In the genomic region with DNA sequence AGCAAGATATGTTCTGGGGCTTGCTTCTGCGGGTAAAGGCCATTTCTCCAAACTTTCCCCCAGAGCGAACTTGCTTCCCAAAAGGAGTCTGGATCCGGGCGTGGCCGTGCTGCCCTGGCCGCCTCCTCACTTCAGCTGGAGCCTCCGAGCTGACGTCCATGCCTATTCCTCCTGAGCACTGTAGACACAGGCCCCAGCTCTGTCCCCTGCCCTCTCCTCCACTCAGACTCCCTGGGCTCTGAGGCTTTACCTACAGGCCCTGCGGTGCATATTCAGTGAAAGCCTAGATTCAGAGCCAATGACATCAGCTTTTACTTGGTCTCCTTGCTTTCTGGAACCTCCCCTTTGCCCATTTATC, we compare ENCODE assay signal across 26 cellular contexts. TPM values are rescaled to one million over a fixed set of nuclear protein-coding genes. Genes with fewer than 3 reads are reported as not detected.
A peak's percentile ranks its signal among the peaks of the same experiment; 100 is the strongest.
DNase-seq lines count a peak whose midpoint lies in the region; ATAC-seq, FAIRE-seq and TF ChIP-seq lines count a peak whose summit lies in the region.
"Had no signal": no experiment of that assay in that cellular context is flagged by ENCODE, and none has a peak within 500 bp of the region (broad histone marks: within the 10 kb centered on the region; RNA-seq: fewer than 3 reads in every experiment).

No MANE protein-coding gene starts in this region.

- TF ChIP-seq RAD21 in A549 (conservative IDR thresholded peaks at IDR 0.05 in 1 of 2, IDR thresholded peaks at IDR 0.05 in 1 of 2), result no peak

- H3K36me3 ChIP-seq in heart right ventricle (no peaks in the 10 kb centered on the region), mucosa of descending colon (ENCODE audit: low read depth) (no peaks in the 10 kb centered on the region), OCI-LY7 (ENCODE audit: insufficient read depth, low read length) (no peaks in the 10 kb centered on the region)
- H3K36me3 ChIP-seq: neutrophil had no signal

- no peaks in the 10 kb centered on the region for H3K27me3 ChIP-seq in heart right ventricle
- no peaks in the 10 kb centered on the region for H3K27me3 ChIP-seq in CD4-positive, alpha-beta T cell (ENCODE audit: control insufficient read depth, insufficient read depth, low read length)

- POLR2A ChIA-PET in A549 (lab: Yijun Ruan, JAX), result no interaction called here
- POLR2A ChIA-PET in MCF 10A (lab: Yijun Ruan, JAX), result interaction anchor here (0.8 to 5.3 kb wide), 7 partner anchors 10 to 692 kb away, joined by 3 to 49 read pairs (median 4); a partner anchor contains a TSS
- POLR2A ChIA-PET in CD4-positive, alpha-beta T cell (lab: Charles Lee), result no interaction called here
- POLR2A ChIA-PET in OCI-LY7 (lab: Charles Lee), result no interaction called here

- H3K4me2 ChIP-seq in A549, result peak overlapping the region; percentile 13; the same call in 1 of the 3 replicates
- H3K4me2 ChIP-seq in OCI-LY7 (ENCODE audit: low read length), result no peak overlapping the region
- H3K4me2 ChIP-seq: KMS-11 had no signal

- 81% methylated on average over 9 of the region's 9 CpGs for WGBS in A549 (ENCODE audit: missing lambda C conversion rate)
- WGBS in heart right ventricle, 2 donors, result 83 to 85% methylated on average over 9 of the region's 9 CpGs

- H3K79me2 ChIP-seq in OCI-LY7 (ENCODE audit: insufficient read depth, low read depth, low read length), result no peaks in the 10 kb centered on the region

- H3K27ac ChIP-seq in A549 (peak overlapping the region in 1 of 2 experiments; percentile 48; a peak in 3 of 6 replicates), heart right ventricle (peak overlapping the region in 8 of 10 donors; percentile 22 to 73 (median 44)), OCI-LY7 (ENCODE audit: low read depth, low read length, poor library complexity, severe bottlenecking) (no peak overlapping the region)
- H3K27ac ChIP-seq in CD4-positive, alpha-beta T cell (ENCODE audit: low read depth, low read length), result no peak overlapping the region
- H3K27ac ChIP-seq: KMS-11, neutrophil had no signal

- H3K9me3 ChIP-seq in A549 (no peaks in the 10 kb centered on the region), heart right ventricle (no peaks in the 10 kb centered on the region), mucosa of descending colon (no peaks in the 10 kb centered on the region), OCI-LY7 (ENCODE audit: low read length) (no peaks in the 10 kb centered on the region)
- no peaks in the 10 kb centered on the region for H3K9me3 ChIP-seq in CD4-positive, alpha-beta T cell (ENCODE audit: control insufficient read depth, low read length)
- H3K9me3 ChIP-seq: neutrophil had no signal

- peaks cover 6% of the 10 kb centered on the region for H3K36me3 Mint-ChIP-seq in MCF 10A (ENCODE audit: insufficient read depth, unreplicated experiment)
- H3K36me3 Mint-ChIP-seq in CD4-positive, alpha-beta T cell (ENCODE audit: low read depth), result no peaks in the 10 kb centered on the region
- H3K36me3 Mint-ChIP-seq: activated CD8-positive, alpha-beta memory T cell treated with anti-CD3 and anti-CD28 coated beads, Interleukin-2, amount 10 ng/mL, durations not matched to agents 7 days and 5 days; activated naive CD4-positive, alpha-beta T cell treated with anti-CD3 and anti-CD28 coated beads, Interleukin-2, amount 50 U/mL, for 72 hours had no signal

- CTCF ChIA-PET in A549 (lab: Yijun Ruan, JAX), result interaction anchor here (0.6 to 3.7 kb wide), 4 partner anchors 24 to 60 kb away, joined by 3 to 13 read pairs (median 4); no protein-coding TSS in a partner anchor
- CTCF ChIA-PET in MCF 10A (lab: Yijun Ruan, JAX), result interaction anchor here (0.8 to 1.1 kb wide), 3 partner anchors 24 to 116 kb away, joined by 3 to 5 read pairs (median 3); no protein-coding TSS in a partner anchor
- CTCF ChIA-PET in CD4-positive, alpha-beta T cell (lab: Charles Lee), result no interaction called here
- CTCF ChIA-PET in OCI-LY7 (lab: Charles Lee; ENCODE audit: unreplicated experiment), result no interaction called here

- no peaks in the 10 kb centered on the region for H3K9me3 Mint-ChIP-seq in MCF 10A (ENCODE audit: unreplicated experiment)
- no peaks in the 10 kb centered on the region for H3K9me3 Mint-ChIP-seq in CD4-positive, alpha-beta T cell
- H3K9me3 Mint-ChIP-seq: activated naive CD4-positive, alpha-beta T cell treated with anti-CD3 and anti-CD28 coated beads, Interleukin-2, amount 50 U/mL, for 72 hours; activated T-helper 1 cell treated with anti-CD3 and anti-CD28 coated beads, Interleukin-12 subunit alpha, Interleukin-12 subunit beta, Interleukin-2, Interleukin-4 antibody, amounts not matched to agents 30 ng/mL and 10 ng/mL and 1 ng/mL, durations not matched to agents 14 hours and 24 hours and 36 hours; HFFc6; stimulated activated naive CD8-positive, alpha-beta T cell treated with anti-CD3 and anti-CD28 coated beads, Interleukin-15, amount 100 ng/mL, for 72 hours had no signal

- no TSS peak for BruUV-seq in MCF 10A (replicated peaks; lab: Mats Ljungman, UMichigan)
- no TSS peak for BruUV-seq in OCI-LY7 (replicated peaks; lab: Mats Ljungman, UMichigan)

- no peak for FAIRE-seq in A549 (lab: Jason Lieb, UNC)
- no peak for FAIRE-seq in RCC 7860 (lab: Jason Lieb, UNC)
- FAIRE-seq: A204.1, colon, GM12892 had no signal

- DNase-seq in A549 (ENCODE audit: low read depth in 1 of 2, low spot score in 1 of 2), result no peak
- DNase-seq in MCF 10A (ENCODE audit: unreplicated experiment), result no peak
- DNase-seq in heart right ventricle, result no peak
- no peak for DNase-seq in mucosa of descending colon
- DNase-seq in CD4-positive, alpha-beta T cell, result no peak
- DNase-seq in OCI-LY7 (ENCODE audit: low spot score), result no peak
- DNase-seq in RCC 7860 (ENCODE audit: low spot score), result no peak
- DNase-seq: activated CD4-positive, alpha-beta T cell treated with anti-CD3 and anti-CD28 coated beads for 48 hours; activated CD8-positive, alpha-beta memory T cell treated with anti-CD3 and anti-CD28 coated beads, Interleukin-2, amount 10 ng/mL, durations not matched to agents 7 days and 5 days; C1 segment of cervical spinal cord; Calu3; head of caudate nucleus; HFFc6; NCI-H1930; NCI-H226; stimulated activated naive CD8-positive, alpha-beta T cell treated with anti-CD3 and anti-CD28 coated beads, Interleukin-15, amount 100 ng/mL, for 72 hours; T-helper 17 cell had no signal

- TF ChIP-seq CTCF in A549 (IDR thresholded peaks at IDR 0.05) (no peak), MCF 10A (IDR thresholded peaks at IDR 0.05; ENCODE audit: unreplicated experiment) (no peak), heart right ventricle (IDR thresholded peaks at IDR 0.05) (no peak), mucosa of descending colon (IDR thresholded peaks at IDR 0.05) (no peak), OCI-LY7 (conservative IDR thresholded peaks at IDR 0.05; ENCODE audit: low read length) (no peak)
- no peak for TF ChIP-seq CTCF in CD4-positive, alpha-beta T cell (IDR thresholded peaks at IDR 0.05)

- H3K9me2 ChIP-seq in OCI-LY7 (ENCODE audit: insufficient read depth, low read length), result no peaks in the 10 kb centered on the region

- no peak for TF ChIP-seq EP300 in A549 (IDR thresholded peaks at IDR 0.05)

- H3K27ac Mint-ChIP-seq in MCF 10A (ENCODE audit: low read depth, unreplicated experiment), result peak overlapping the region; percentile 81
- H3K27ac Mint-ChIP-seq in CD4-positive, alpha-beta T cell, result no peak overlapping the region
- H3K27ac Mint-ChIP-seq: activated CD8-positive, alpha-beta memory T cell treated with anti-CD3 and anti-CD28 coated beads, Interleukin-2, amount 10 ng/mL, durations not matched to agents 7 days and 5 days; activated naive CD4-positive, alpha-beta T cell treated with anti-CD3 and anti-CD28 coated beads, Interleukin-2, amount 50 U/mL, for 72 hours; activated T-helper 1 cell treated with anti-CD3 and anti-CD28 coated beads, Interleukin-12 subunit alpha, Interleukin-12 subunit beta, Interleukin-2, Interleukin-4 antibody, amounts not matched to agents 30 ng/mL and 10 ng/mL and 1 ng/mL, durations not matched to agents 14 hours and 24 hours and 36 hours; HFFc6; T-helper 17 cell had no signal

- no peak overlapping the region for H2AFZ ChIP-seq in OCI-LY7 (ENCODE audit: low read length)

- peak in 1 of 2 experiments; percentile 17; a peak in 3 of 6 replicates for ATAC-seq in A549
- peak in 6 of 8 donors; percentile 15 to 35 (median 28) for ATAC-seq in heart right ventricle
- ATAC-seq in mucosa of descending colon, result peak; percentile 17
- ATAC-seq in CD4-positive, alpha-beta T cell (ENCODE audit: poor library complexity), result no peak
- no peak for ATAC-seq in HG03175 (IDR thresholded peaks at IDR 0.05; ENCODE audit: unreplicated experiment)
- ATAC-seq: activated CD8-positive, alpha-beta memory T cell treated with anti-CD3 and anti-CD28 coated beads, Interleukin-2, amount 10 ng/mL, durations not matched to agents 7 days and 5 days; activated naive CD4-positive, alpha-beta T cell treated with anti-CD3 and anti-CD28 coated beads, Interleukin-2, amount 50 U/mL, for 72 hours; stimulated activated naive CD8-positive, alpha-beta T cell treated with anti-CD3 and anti-CD28 coated beads, Interleukin-15, amount 100 ng/mL, for 72 hours; T-helper 17 cell had no signal

- peaks cover 20% of the 10 kb centered on the region for H3K4me1 Mint-ChIP-seq in MCF 10A (ENCODE audit: insufficient read depth, unreplicated experiment)
- no peaks in the 10 kb centered on the region for H3K4me1 Mint-ChIP-seq in CD4-positive, alpha-beta T cell (ENCODE audit: low read depth)
- H3K4me1 Mint-ChIP-seq: activated CD8-positive, alpha-beta memory T cell treated with anti-CD3 and anti-CD28 coated beads, Interleukin-2, amount 10 ng/mL, durations not matched to agents 7 days and 5 days; T-helper 17 cell had no signal

- H3K4me3 ChIP-seq in A549, result no peak overlapping the region
- no peak overlapping the region for H3K4me3 ChIP-seq in heart right ventricle
- H3K4me3 ChIP-seq in mucosa of descending colon, result no peak overlapping the region
- H3K4me3 ChIP-seq in OCI-LY7 (ENCODE audit: low read depth, low read length, poor library complexity, severe bottlenecking), result no peak overlapping the region
- H3K4me3 ChIP-seq: SK-N-MC had no signal

- no peaks in the 10 kb centered on the region for H3K27me3 Mint-ChIP-seq in MCF 10A (ENCODE audit: insufficient read depth, unreplicated experiment)
- no peaks in the 10 kb centered on the region for H3K27me3 Mint-ChIP-seq in CD4-positive, alpha-beta T cell

- intact Hi-C loops in MCF 10A (cut with micrococcal nuclease) (no loop called here), heart right ventricle (cut with DNase I) (no loop called here), mucosa of descending colon (cut with DNase I, micrococcal nuclease) (no loop called here), OCI-LY7 (cut with micrococcal nuclease; ENCODE audit: unreplicated experiment) (no loop called here)
- intact Hi-C loops in CD4-positive, alpha-beta T cell (cut with DNase I, micrococcal nuclease), result no loop called here

- H3K4me1 ChIP-seq in A549 (peaks cover 30% of the 10 kb centered on the region), heart right ventricle (peaks cover 23 to 81% (median 47%) of the 10 kb centered on the region in 9 donors), mucosa of descending colon (ENCODE audit: low read depth) (peaks cover 16% of the 10 kb centered on the region), OCI-LY7 (ENCODE audit: insufficient read depth, low read length, poor library complexity, severe bottlenecking) (no peaks in the 10 kb centered on the region)

- TF ChIP-seq POLR2A in A549 (IDR thresholded peaks at IDR 0.05; ENCODE audit: low read length), result no peak

- peak overlapping the region; percentile 49 for H3K4me3 Mint-ChIP-seq in MCF 10A (ENCODE audit: unreplicated experiment)
- no peak overlapping the region for H3K4me3 Mint-ChIP-seq in CD4-positive, alpha-beta T cell
- H3K4me3 Mint-ChIP-seq: activated CD8-positive, alpha-beta memory T cell treated with anti-CD3 and anti-CD28 coated beads, Interleukin-2, amount 10 ng/mL, durations not matched to agents 7 days and 5 days; activated T-helper 1 cell treated with anti-CD3 and anti-CD28 coated beads, Interleukin-12 subunit alpha, Interleukin-12 subunit beta, Interleukin-2, Interleukin-4 antibody, amounts not matched to agents 30 ng/mL and 10 ng/mL and 1 ng/mL, durations not matched to agents 14 hours and 24 hours and 36 hours; HFFc6; stimulated activated naive CD8-positive, alpha-beta T cell treated with anti-CD3 and anti-CD28 coated beads, Interleukin-15, amount 100 ng/mL, for 72 hours; T-helper 17 cell had no signal

- no peaks in the 10 kb centered on the region for H4K20me1 ChIP-seq in OCI-LY7 (ENCODE audit: insufficient read depth, low read length)

RNA-seq across cellular contexts. Expression of a gene that starts 9.6 kb away (rescaled TPM):
- polyA plus RNA-seq in A549 (2011; rRNA removed), result 10.9 and 15.9 TPM in 2 replicates
- polyA plus RNA-seq in A549 (2012; cell fraction: cytosol; rRNA removed), result 23.6 and 30.4 TPM in 2 replicates
- 58.4 and 70.6 TPM in 2 replicates for polyA plus RNA-seq in A549 (2012; cell fraction: nucleus; rRNA removed)
- polyA plus RNA-seq in A549 (2017; fragmentation: RNase III; extraction: RNeasy Plus Mini Kit Qiagen cat#74134 plus additional on column Dnase treatment), result 29.5 to 34.6 TPM (median 32.3 TPM) in 3 replicates
- 24.8 and 32.0 TPM in 2 replicates for polyA minus RNA-seq in A549 (2011; rRNA and poly(A)+ RNA removed)
- total RNA-seq in MCF 10A (2022), result 31.6 and 32.8 TPM in 2 replicates
- total RNA-seq in heart right ventricle, result 10 to 100 TPM; 33.9 to 73.3 (median 46.3) TPM
- polyA plus RNA-seq in heart right ventricle, result 10 to 100 TPM; 23.2 to 71.6 TPM
- total RNA-seq in mucosa of descending colon, result 100 to 1,000 TPM in 2 of 3 donors, 10 to 100 TPM in 1; 83.7 to 113 (median 103) TPM
- 1 to 10 TPM; 2.0 to 2.9 TPM for total RNA-seq in CD4-positive, alpha-beta T cell
- 0.59 and 0.60 TPM in 2 replicates for total RNA-seq in OCI-LY7 (2014; rRNA removed; shearing (Covaris generic))
- total RNA-seq in OCI-LY7 (2022), result 0.26 TPM in 1 of 2 replicates, not detected in the other

RNA-seq across cellular contexts. Expression of a gene that starts 50.2 kb away (rescaled TPM):
- 29.4 and 30.6 TPM in 2 replicates for polyA plus RNA-seq in A549 (2011; rRNA removed)
- 55.0 and 69.8 TPM in 2 replicates for polyA plus RNA-seq in A549 (2012; cell fraction: cytosol; rRNA removed)
- polyA plus RNA-seq in A549 (2012; cell fraction: nucleus; rRNA removed), result 45.5 and 58.2 TPM in 2 replicates
- polyA plus RNA-seq in A549 (2017; fragmentation: RNase III; extraction: RNeasy Plus Mini Kit Qiagen cat#74134 plus additional on column Dnase treatment), result 43.8 to 47.8 TPM (median 44.0 TPM) in 3 replicates
- polyA minus RNA-seq in A549 (2011; rRNA and poly(A)+ RNA removed), result 34.8 and 37.4 TPM in 2 replicates
- 58.3 and 69.2 TPM in 2 replicates for total RNA-seq in MCF 10A (2022)
- total RNA-seq in heart right ventricle, result 10 to 100 TPM; 14.9 to 45.6 (median 28.1) TPM
- 10 to 100 TPM; 54.2 to 62.2 TPM for polyA plus RNA-seq in heart right ventricle
- 10 to 100 TPM; 51.8 to 83.2 (median 53.2) TPM for total RNA-seq in mucosa of descending colon
- total RNA-seq in CD4-positive, alpha-beta T cell, result 1 to 10 TPM; 8.0 to 8.5 TPM
- total RNA-seq in OCI-LY7 (2014; rRNA removed; shearing (Covaris generic)), result 53.9 and 81.1 TPM in 2 replicates
- 94.1 and 114 TPM in 2 replicates for total RNA-seq in OCI-LY7 (2022)

Comparison
In these comparisons a context has a peak if more than half of its experiments do, and no peak if none do; other contexts are left out.
1. ATAC-seq: peak in heart right ventricle (6 of 8) and mucosa of descending colon (single experiment); none in CD4-positive, alpha-beta T cell (single experiment) and HG03175 (single experiment).
2. H3K27ac ChIP-seq: peak in heart right ventricle (8 of 10); none in CD4-positive, alpha-beta T cell (single experiment) and OCI-LY7 (single experiment).
3. CTCF ChIA-PET loops: an anchor here in A549 (0.6 to 3.7 kb wide) and MCF 10A (0.8 to 1.1 kb wide); none called in CD4-positive, alpha-beta T cell and OCI-LY7.